ENCODE assay signal across 16 cellular contexts in genomic region chr16:84868328-84868727, GRCh38. TPM values are rescaled to one million over a fixed set of nuclear protein-coding genes. Genes with fewer than 3 reads are reported as not detected.
A peak's percentile ranks its signal among the peaks of the same experiment; 100 is the strongest.
DNase-seq lines count a peak whose midpoint lies in the region; ATAC-seq, FAIRE-seq and TF ChIP-seq lines count a peak whose summit lies in the region.
"Had no signal": no experiment of that assay in that cellular context is flagged by ENCODE, and none has a peak within 500 bp of the region (broad histone marks: within the 10 kb centered on the region; RNA-seq: fewer than 3 reads in every experiment).

No MANE protein-coding gene starts in this region.

- no peaks in the 10 kb centered on the region for H3K4me1 Mint-ChIP-seq in activated CD4-positive, alpha-beta T cell treated with anti-CD3 and anti-CD28 coated beads, Interleukin-2, amount 10 ng/mL, durations not matched to agents 24 days and 14 days
- H3K4me1 Mint-ChIP-seq in natural killer cell: no peaks in the 10 kb centered on the region
- H3K4me1 Mint-ChIP-seq: CD4-positive, CD25-positive, alpha-beta regulatory T cell had no signal

- H3K27ac ChIP-seq in right lobe of liver (no peak overlapping the region), gastrocnemius medialis (peak overlapping the region in 3 of 4 donors; percentile 54 to 74 (median 64))
- H3K27ac ChIP-seq: BLaER1 treated with 17β-estradiol and CSF1 and Interleukin-3, amounts not matched to agents 10 nM and 100 nM had no signal

- no peak for FAIRE-seq in H54 (lab: Jason Lieb, UNC)
- FAIRE-seq: GM12878, GM18507 had no signal

- TF ChIP-seq POLR2A in right lobe of liver (IDR thresholded peaks at IDR 0.05) (no peak), gastrocnemius medialis (IDR thresholded peaks at IDR 0.05) (no peak), H54 (IDR thresholded peaks at IDR 0.05; ENCODE audit: low read depth, low read length) (no peak)

- no peak for DNase-seq in Right ventricle myocardium inferior (ENCODE audit: missing footprints)
- DNase-seq in cardiac septum (ENCODE audit: low spot score): no peak
- DNase-seq in RPMI8226: peak; percentile 34
- DNase-seq in right lobe of liver: peak in 2 of 3 donors; percentile 68 to 78
- no peak for DNase-seq in gastrocnemius medialis
- no peak for DNase-seq in activated CD4-positive, alpha-beta T cell treated with anti-CD3 and anti-CD28 coated beads, Interleukin-2, amount 10 ng/mL, durations not matched to agents 24 days and 14 days
- no peak for DNase-seq in natural killer cell
- DNase-seq in H54 (ENCODE audit: insufficient read length, low spot score): no peak
- DNase-seq: ACHN; CD4-positive, CD25-positive, alpha-beta regulatory T cell; DMS79; H9 had no signal

- ATAC-seq in Right ventricle myocardium inferior (peak; percentile 3), right lobe of liver (peak; percentile 68 to 89 (median 86)), gastrocnemius medialis (no peak), natural killer cell (no peak)
- ATAC-seq: GM12878 had no signal

- H3K4me3 ChIP-seq in right lobe of liver (no peak overlapping the region), gastrocnemius medialis (no peak overlapping the region)
- H3K4me3 ChIP-seq: BLaER1 treated with 17β-estradiol and CSF1 and Interleukin-3, amounts not matched to agents 10 nM and 100 nM; GM12878; GM23338 had no signal

- H3K27me3 ChIP-seq in right lobe of liver (no peaks in the 10 kb centered on the region), gastrocnemius medialis (peaks cover 0 to 3% (median 2%) of the 10 kb centered on the region in 3 donors)
- H3K27me3 ChIP-seq: BLaER1 treated with 17β-estradiol and CSF1 and Interleukin-3, amounts not matched to agents 10 nM and 100 nM had no signal

- H3K36me3 ChIP-seq in right lobe of liver (no peaks in the 10 kb centered on the region), gastrocnemius medialis (no peaks in the 10 kb centered on the region)

- no peaks in the 10 kb centered on the region for H3K9me3 Mint-ChIP-seq in activated CD4-positive, alpha-beta T cell treated with anti-CD3 and anti-CD28 coated beads, Interleukin-2, amount 10 ng/mL, durations not matched to agents 24 days and 14 days
- H3K9me3 Mint-ChIP-seq in natural killer cell: no peaks in the 10 kb centered on the region
- H3K9me3 Mint-ChIP-seq: GM23338, H9 had no signal

- 61% methylated on average over 5 of the region's 9 CpGs for WGBS in right lobe of liver (ENCODE audit: insufficient coverage, low coverage, low lambda C conversion rate, missing lambda C conversion rate)

- no peak overlapping the region for H3K4me3 Mint-ChIP-seq in activated CD4-positive, alpha-beta T cell treated with anti-CD3 and anti-CD28 coated beads, Interleukin-2, amount 10 ng/mL, durations not matched to agents 24 days and 14 days
- H3K4me3 Mint-ChIP-seq in natural killer cell: no peak overlapping the region
- H3K4me3 Mint-ChIP-seq: CD4-positive, CD25-positive, alpha-beta regulatory T cell; GM23338; H9 had no signal

- H3K4me1 ChIP-seq in right lobe of liver (no peaks in the 10 kb centered on the region), gastrocnemius medialis (peaks cover 5 to 12% of the 10 kb centered on the region in 2 donors)

- H3K27me3 Mint-ChIP-seq in activated CD4-positive, alpha-beta T cell treated with anti-CD3 and anti-CD28 coated beads, Interleukin-2, amount 10 ng/mL, durations not matched to agents 24 days and 14 days: peaks cover 7% of the 10 kb centered on the region
- peaks cover 0 to 14% of the 10 kb centered on the region in 2 donors for H3K27me3 Mint-ChIP-seq in natural killer cell (ENCODE audit: low read depth in 2 of 2)

- intact Hi-C loops in Right ventricle myocardium inferior (cut with DNase I): no loop called here
- intact Hi-C loops in cardiac septum (cut with DNase I): no loop called here
- intact Hi-C loops in right lobe of liver (cut with DNase I): no loop called here
- intact Hi-C loops in gastrocnemius medialis (cut with DNase I; ENCODE audit: low total_unique reads): no loop called here
- intact Hi-C loops in activated CD4-positive, alpha-beta T cell treated with anti-CD3 and anti-CD28 coated beads, Interleukin-2, amount 10 ng/mL, durations not matched to agents 24 days and 14 days (cut with micrococcal nuclease): no loop called here
- intact Hi-C loops in natural killer cell (cut with micrococcal nuclease): no loop called here

- TF ChIP-seq CTCF in right lobe of liver (IDR thresholded peaks at IDR 0.05) (no peak), gastrocnemius medialis (IDR thresholded peaks at IDR 0.05 in 4 of 5, conservative IDR thresholded peaks at IDR 0.05 in 1 of 5) (no peak), natural killer cell (IDR thresholded peaks at IDR 0.05) (no peak)

- H3K27ac Mint-ChIP-seq in activated CD4-positive, alpha-beta T cell treated with anti-CD3 and anti-CD28 coated beads, Interleukin-2, amount 10 ng/mL, durations not matched to agents 24 days and 14 days: no peak overlapping the region
- H3K27ac Mint-ChIP-seq in natural killer cell: no peak overlapping the region
- H3K27ac Mint-ChIP-seq: CD4-positive, CD25-positive, alpha-beta regulatory T cell; GM23338 had no signal

- in situ Hi-C loops in gastrocnemius medialis (cut with MboI; ENCODE audit: low sequenced_read_pairs in 4 of 4): loop anchor here in 1 of 4 donors (25.0 kb wide), 1 partner anchor 94 kb away; no protein-coding TSS in a partner anchor

- H3K36me3 Mint-ChIP-seq in activated CD4-positive, alpha-beta T cell treated with anti-CD3 and anti-CD28 coated beads, Interleukin-2, amount 10 ng/mL, durations not matched to agents 24 days and 14 days (ENCODE audit: low read depth): no peaks in the 10 kb centered on the region
- H3K36me3 Mint-ChIP-seq in natural killer cell: no peaks in the 10 kb centered on the region
- H3K36me3 Mint-ChIP-seq: CD4-positive, CD25-positive, alpha-beta regulatory T cell had no signal

- H3K9me3 ChIP-seq in right lobe of liver: no peaks in the 10 kb centered on the region
- H3K9me3 ChIP-seq in gastrocnemius medialis: no peaks in the 10 kb centered on the region
- H3K9me3 ChIP-seq: BLaER1 treated with 17β-estradiol and CSF1 and Interleukin-3, amounts not matched to agents 10 nM and 100 nM had no signal

RNA-seq across cellular contexts. Expression of gene CRISPLD2, which starts 48.5 kb away (rescaled TPM):
- total RNA-seq in Right ventricle myocardium inferior: 38.1 TPM
- 16.3 TPM for total RNA-seq in cardiac septum
- total RNA-seq in right lobe of liver: 10 to 100 TPM in 3 of 6 experiments, 1 to 10 TPM in 3; 2.9 to 14.8 (median 8.9) TPM
- total RNA-seq in gastrocnemius medialis: 10 to 100 TPM; 26.1 to 50.1 (median 39.0) TPM
- 0.19 and 0.26 TPM in 2 replicates for total RNA-seq in activated CD4-positive, alpha-beta T cell treated with anti-CD3 and anti-CD28 coated beads, Interleukin-2, amount 10 ng/mL, durations not matched to agents 24 days and 14 days
- total RNA-seq in natural killer cell: 1 to 10 TPM in 1 of 3 donors, under 1 TPM in 1, not detected in 1; 0.86 to 6.3 TPM

Comparison
In these comparisons a context has a peak if more than half of its experiments do, and no peak if none do; other contexts are left out.
1. ATAC-seq: peak in Right ventricle myocardium inferior (single experiment) and right lobe of liver (4 of 4); none in gastrocnemius medialis (0 of 2) and natural killer cell (0 of 3).
2. DNase-seq: peak in RPMI8226 (single experiment) and right lobe of liver (2 of 3); none in Right ventricle myocardium inferior (single experiment), cardiac septum (single experiment), gastrocnemius medialis (0 of 2), activated CD4-positive, alpha-beta T cell treated with anti-CD3 and anti-CD28 coated beads, Interleukin-2, amount 10 ng/mL, durations not matched to agents 24 days and 14 days (single experiment), natural killer cell (single experiment) and H54 (single experiment).
3. H3K27ac ChIP-seq: peak in gastrocnemius medialis (3 of 4); none in right lobe of liver (0 of 3).